In genomic region chr6:121835662-121836061, GRCh38 we compare ENCODE assay signal across 28 cellular contexts.
"Had no signal": no experiment of that assay in that cellular context is flagged by ENCODE, and none has a peak within 500 bp of the region (broad histone marks: within the 10 kb centered on the region; RNA-seq: fewer than 3 reads in every experiment).

No MANE protein-coding gene starts in this region.

- H3K27me3 ChIP-seq: Peyer's patch, SJSA1 had no signal

- ATAC-seq: activated naive CD4-positive, alpha-beta T cell treated with anti-CD3 and anti-CD28 coated beads, Interleukin-2, amount 50 U/mL, for 72 hours; activated naive CD8-positive, alpha-beta T cell treated with anti-CD3 and anti-CD28 coated beads, Interleukin-2, amount 50 U/mL, for 24 hours; activated T-cell treated with anti-CD3 and anti-CD28 coated beads, Interleukin-2, amount 50 U/mL, for 4 hours; T-helper 17 cell; WTC11 had no signal

- H3K4me1 ChIP-seq: Peyer's patch had no signal

- H3K36me3 ChIP-seq: Peyer's patch, SJSA1 had no signal

- H3K4me3 ChIP-seq: Peyer's patch, SJSA1 had no signal

- H3K4me2 ChIP-seq: KMS-11 had no signal

- DNase-seq: activated CD4-positive, alpha-beta T cell treated with anti-CD3 and anti-CD28 coated beads, Interleukin-2, amount 10 ng/mL, durations not matched to agents 24 days and 14 days; activated CD4-positive, alpha-beta T cell treated with anti-CD3 and anti-CD28 coated beads, Interleukin-2, amount 50 U/mL, for 48 hours; activated CD4-positive, CD25-positive, alpha-beta regulatory T cell treated with anti-CD3 and anti-CD28 coated beads, Interleukin-2, amount 50 U/mL, for 72 hours; activated CD8-positive, alpha-beta memory T cell treated with anti-CD3 and anti-CD28 coated beads for 24 hours; activated effector memory CD4-positive, alpha-beta T cell treated with anti-CD3 and anti-CD28 coated beads, Interleukin-2, amount 50 U/mL, for 16 hours; activated naive CD4-positive, alpha-beta T cell treated with Interleukin-2 at 50 U/mL for 16 hours; activated naive CD8-positive, alpha-beta T cell treated with anti-CD3 and anti-CD28 coated beads, Interleukin-2, amount 50 U/mL, for 24 hours; activated T-cell treated with anti-CD3 and anti-CD28 coated beads, Interleukin-2, amount 50 U/mL, for 4 hours; amygdala; central memory CD4-positive, alpha-beta T cell; NCI-H1092; NCI-H1417; NCI-H1930; NCI-H2171; NCI-H2227 treated with DMSO at 0.1 percent for 48 hours; NCI-H446 treated with DMSO at 0.1 percent for 48 hours; NCI-H526 treated with DMSO at 0.1 percent for 48 hours; NCI-H82; OCI-M1; Peyer's patch; SHP77; T-helper 17 cell; T-helper 9 cell had no signal

- H3K9me3 ChIP-seq: Peyer's patch, SJSA1 had no signal

- H3K9ac ChIP-seq: KMS-11 had no signal

- H3K27ac ChIP-seq: KMS-11, Peyer's patch, RWPE1, SJSA1 had no signal
